1 cellular context compared by ENCODE assay signal in genomic region chr1:6464915-6465314, GRCh38.
TF ChIP-seq lines count a peak whose summit lies in the region.

No MANE protein-coding gene starts in this region.

TF ChIP-seq in H1, 55 proteins besides CTCF, POLR2A, EP300 and RAD21:
- TF ChIP-seq ATF3 (IDR thresholded peaks at IDR 0.05; ENCODE audit: insufficient read depth, low read depth, low read length) (no peak), SIN3A (conservative IDR thresholded peaks at IDR 0.05 in 1 of 2, IDR thresholded peaks at IDR 0.05 in 1 of 2; ENCODE audit: low read depth in 1 of 2, low read length in 2 of 2) (no peak), CHD1 (IDR thresholded peaks at IDR 0.05; ENCODE audit: low read depth, low read length) (no peak), PHF8 (conservative IDR thresholded peaks at IDR 0.05; ENCODE audit: low read depth, low read length) (no peak), JUND (IDR thresholded peaks at IDR 0.05; ENCODE audit: low read length) (no peak)
- TF ChIP-seq, protein P1, sequence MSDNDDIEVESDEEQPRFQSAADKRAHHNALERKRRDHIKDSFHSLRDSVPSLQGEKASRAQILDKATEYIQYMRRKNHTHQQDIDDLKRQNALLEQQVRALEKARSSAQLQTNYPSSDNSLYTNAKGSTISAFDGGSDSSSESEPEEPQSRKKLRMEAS (IDR thresholded peaks at IDR 0.05): no peak
